ENCODE assay signal across 1 cellular context in genomic region chr11:45806937-45807791, GRCh38.
TF ChIP-seq lines count a peak whose summit lies in the region.

No MANE protein-coding gene starts in this region.

TF ChIP-seq in SK-N-SH, 30 proteins besides CTCF, POLR2A, EP300 and RAD21 (continued from another document):
- TF ChIP-seq, protein P1, sequence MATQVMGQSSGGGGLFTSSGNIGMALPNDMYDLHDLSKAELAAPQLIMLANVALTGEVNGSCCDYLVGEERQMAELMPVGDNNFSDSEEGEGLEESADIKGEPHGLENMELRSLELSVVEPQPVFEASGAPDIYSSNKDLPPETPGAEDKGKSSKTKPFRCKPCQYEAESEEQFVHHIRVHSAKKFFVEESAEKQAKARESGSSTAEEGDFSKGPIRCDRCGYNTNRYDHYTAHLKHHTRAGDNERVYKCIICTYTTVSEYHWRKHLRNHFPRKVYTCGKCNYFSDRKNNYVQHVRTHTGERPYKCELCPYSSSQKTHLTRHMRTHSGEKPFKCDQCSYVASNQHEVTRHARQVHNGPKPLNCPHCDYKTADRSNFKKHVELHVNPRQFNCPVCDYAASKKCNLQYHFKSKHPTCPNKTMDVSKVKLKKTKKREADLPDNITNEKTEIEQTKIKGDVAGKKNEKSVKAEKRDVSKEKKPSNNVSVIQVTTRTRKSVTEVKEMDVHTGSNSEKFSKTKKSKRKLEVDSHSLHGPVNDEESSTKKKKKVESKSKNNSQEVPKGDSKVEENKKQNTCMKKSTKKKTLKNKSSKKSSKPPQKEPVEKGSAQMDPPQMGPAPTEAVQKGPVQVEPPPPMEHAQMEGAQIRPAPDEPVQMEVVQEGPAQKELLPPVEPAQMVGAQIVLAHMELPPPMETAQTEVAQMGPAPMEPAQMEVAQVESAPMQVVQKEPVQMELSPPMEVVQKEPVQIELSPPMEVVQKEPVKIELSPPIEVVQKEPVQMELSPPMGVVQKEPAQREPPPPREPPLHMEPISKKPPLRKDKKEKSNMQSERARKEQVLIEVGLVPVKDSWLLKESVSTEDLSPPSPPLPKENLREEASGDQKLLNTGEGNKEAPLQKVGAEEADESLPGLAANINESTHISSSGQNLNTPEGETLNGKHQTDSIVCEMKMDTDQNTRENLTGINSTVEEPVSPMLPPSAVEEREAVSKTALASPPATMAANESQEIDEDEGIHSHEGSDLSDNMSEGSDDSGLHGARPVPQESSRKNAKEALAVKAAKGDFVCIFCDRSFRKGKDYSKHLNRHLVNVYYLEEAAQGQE (IDR thresholded peaks at IDR 0.05; ENCODE audit: low read depth, low read length): no peak
- TF ChIP-seq NRF1 (IDR thresholded peaks at IDR 0.05; ENCODE audit: low read depth, low read length): no peak
- TF ChIP-seq, protein P2, sequence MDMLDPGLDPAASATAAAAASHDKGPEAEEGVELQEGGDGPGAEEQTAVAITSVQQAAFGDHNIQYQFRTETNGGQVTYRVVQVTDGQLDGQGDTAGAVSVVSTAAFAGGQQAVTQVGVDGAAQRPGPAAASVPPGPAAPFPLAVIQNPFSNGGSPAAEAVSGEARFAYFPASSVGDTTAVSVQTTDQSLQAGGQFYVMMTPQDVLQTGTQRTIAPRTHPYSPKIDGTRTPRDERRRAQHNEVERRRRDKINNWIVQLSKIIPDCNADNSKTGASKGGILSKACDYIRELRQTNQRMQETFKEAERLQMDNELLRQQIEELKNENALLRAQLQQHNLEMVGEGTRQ (IDR thresholded peaks at IDR 0.05; ENCODE audit: borderline replicate concordance, low read depth, low read length): no peak
- TF ChIP-seq TEAD4 (IDR thresholded peaks at IDR 0.05; ENCODE audit: borderline replicate concordance, insufficient read depth): no peak
- no peak for TF ChIP-seq MEF2A (IDR thresholded peaks at IDR 0.05; ENCODE audit: borderline replicate concordance, low read depth)
- TF ChIP-seq NFIC (IDR thresholded peaks at IDR 0.05; ENCODE audit: borderline replicate concordance): no peak
